Comparison of ENCODE assay signal across 9 cellular contexts in the genomic region with DNA sequence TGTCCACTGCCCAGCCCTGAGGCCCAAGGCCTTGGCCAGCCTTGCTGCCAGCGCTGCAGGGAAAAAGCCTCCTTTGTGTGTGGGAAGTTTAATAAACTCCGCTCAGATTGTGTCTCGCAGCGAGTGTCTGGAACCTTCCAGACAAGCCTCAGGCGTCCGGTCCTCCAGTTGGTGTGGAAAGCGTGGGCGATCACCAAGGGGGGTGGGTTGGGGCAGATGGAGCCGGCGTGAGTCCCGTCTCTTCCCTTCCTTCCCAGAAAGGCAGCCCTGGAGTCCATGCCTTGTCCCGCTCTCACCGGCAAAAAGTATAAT. TPM values are rescaled to one million over a fixed set of nuclear protein-coding genes. Genes with fewer than 3 reads are reported as not detected.
DNase-seq lines count a peak whose midpoint lies in the region; ATAC-seq and TF ChIP-seq lines count a peak whose summit lies in the region.
"Had no signal": no experiment of that assay in that cellular context is flagged by ENCODE, and none has a peak within 500 bp of the region (broad histone marks: within the 10 kb centered on the region; RNA-seq: fewer than 3 reads in every experiment).

No MANE protein-coding gene starts in this region.

- no peak overlapping the region for H2AK5ac ChIP-seq in H9 (ENCODE audit: insufficient read length, low read length)

- H2AFZ ChIP-seq in H9 (ENCODE audit: low read length): no peak overlapping the region
- H2AFZ ChIP-seq: PC-9 had no signal

- no peak overlapping the region for H3K4me2 ChIP-seq in H9 (ENCODE audit: insufficient read depth, insufficient read length, low read length)
- H3K4me2 ChIP-seq: PC-9 had no signal

- H3K9me3 ChIP-seq in H9 (ENCODE audit: control insufficient read depth, low read depth, low read length) (no peaks in the 10 kb centered on the region), breast epithelium (no peaks in the 10 kb centered on the region), upper lobe of right lung (no peaks in the 10 kb centered on the region)

- H3K27ac ChIP-seq in H9 (ENCODE audit: insufficient read length, low read depth, low read length) (no peak overlapping the region), breast epithelium (peak overlapping the region; percentile 74 to 75), upper lobe of right lung (no peak overlapping the region)
- H3K27ac ChIP-seq: PC-9 had no signal

- H2BK20ac ChIP-seq in H9 (ENCODE audit: low read depth, low read length, poor library complexity, severe bottlenecking): no peak overlapping the region

- no peak overlapping the region for H3K14ac ChIP-seq in H9 (ENCODE audit: insufficient read depth, low read length)

- H3K9me3 Mint-ChIP-seq in H9 (no peaks in the 10 kb centered on the region), neural crest cell (no peaks in the 10 kb centered on the region)

- H4K91ac ChIP-seq in H9 (ENCODE audit: insufficient read length, low read depth, low read length): no peak overlapping the region

- H3K4me3 ChIP-seq in breast epithelium: peak overlapping the region in 2 of 3 donors; percentile 18 to 53
- no peak overlapping the region for H3K4me3 ChIP-seq in upper lobe of right lung
- H3K4me3 ChIP-seq: PC-9 had no signal

- TF ChIP-seq POLR2A in breast epithelium (IDR thresholded peaks at IDR 0.05): no peak

- H3K36me3 ChIP-seq in breast epithelium (no peaks in the 10 kb centered on the region), upper lobe of right lung (peaks cover 8% of the 10 kb centered on the region)

- H3K27me3 Mint-ChIP-seq in H9 (ENCODE audit: low read depth) (no peaks in the 10 kb centered on the region), neural crest cell (ENCODE audit: low read depth) (no peaks in the 10 kb centered on the region)

- H3K4me1 Mint-ChIP-seq in H9 (peaks cover 31 to 39% of the 10 kb centered on the region in 2 experiments), neural crest cell (peaks cover 40% of the 10 kb centered on the region)

- H3K27me3 ChIP-seq in H9 (ENCODE audit: insufficient read depth, low read length) (no peaks in the 10 kb centered on the region), breast epithelium (no peaks in the 10 kb centered on the region), upper lobe of right lung (no peaks in the 10 kb centered on the region)

- H2BK12ac ChIP-seq in H9 (ENCODE audit: insufficient read length, low read depth, low read length): no peak overlapping the region

- ATAC-seq in HG03469 (IDR thresholded peaks at IDR 0.05; ENCODE audit: unreplicated experiment): no peak
- ATAC-seq in upper lobe of right lung: no peak

- no peak overlapping the region for H3K56ac ChIP-seq in H9 (ENCODE audit: insufficient read length, low read depth, low read length)

- TF ChIP-seq CTCF in H9 (conservative IDR thresholded peaks at IDR 0.05) (no peak), breast epithelium (IDR thresholded peaks at IDR 0.05) (no peak), neural crest cell (conservative IDR thresholded peaks at IDR 0.05) (no peak), upper lobe of right lung (IDR thresholded peaks at IDR 0.05) (no peak)

- H3K18ac ChIP-seq in H9 (ENCODE audit: insufficient read length, low read depth, low read length): no peak overlapping the region

- H3T11ph ChIP-seq in H9 (ENCODE audit: low read length): no peak overlapping the region

- H2BK5ac ChIP-seq in H9 (ENCODE audit: insufficient read length, low read length): no peak overlapping the region

- no peaks in the 10 kb centered on the region for H3K4me1 ChIP-seq in H9 (ENCODE audit: insufficient read depth, low read length)
- peaks cover 19 to 29% of the 10 kb centered on the region in 2 donors for H3K4me1 ChIP-seq in breast epithelium
- peaks cover 66% of the 10 kb centered on the region for H3K4me1 ChIP-seq in upper lobe of right lung

- peaks cover 14% of the 10 kb centered on the region for H3K23me2 ChIP-seq in H9 (ENCODE audit: insufficient read length, low read depth, low read length, poor library complexity, severe bottlenecking)

- peaks cover 8 to 29% (median 27%) of the 10 kb centered on the region in 3 experiments for H3K36me3 Mint-ChIP-seq in H9 (ENCODE audit: insufficient read depth in 1 of 3, low read depth in 3 of 3)
- H3K36me3 Mint-ChIP-seq in neural crest cell (ENCODE audit: low read depth): peaks cover 2% of the 10 kb centered on the region

- no peak overlapping the region for H4K8ac ChIP-seq in H9 (replicated peaks; ENCODE audit: insufficient read length, low read depth, low read length)

- WGBS in H9 (ENCODE audit: extremely low coverage, insufficient read length, low lambda C conversion rate): no CpG with 5 or more reads among the region's 13 CpGs

- peaks cover 44% of the 10 kb centered on the region; the same call in 1 of the 2 replicates for H3K79me2 ChIP-seq in H9 (ENCODE audit: insufficient read depth, low read length)

- no peak overlapping the region for H4K5ac ChIP-seq in H9 (ENCODE audit: insufficient read length, low read depth, low read length)

- H3K9ac ChIP-seq in H9 (ENCODE audit: extremely low read depth, insufficient read length, low read length): no peak overlapping the region

- no peak overlapping the region for H2BK120ac ChIP-seq in H9 (ENCODE audit: low read depth, low read length, poor library complexity, severe bottlenecking)

- peak overlapping the region in 2 of 3 experiments; percentile 70 to 76; a peak in 3 of 7 replicates for H3K27ac Mint-ChIP-seq in H9
- H3K27ac Mint-ChIP-seq in neural crest cell (ENCODE audit: unreplicated experiment): no peak overlapping the region

- H2BK15ac ChIP-seq in H9 (ENCODE audit: low read depth, low read length): no peak overlapping the region

- peaks cover 4% of the 10 kb centered on the region for H4K20me1 ChIP-seq in H9 (ENCODE audit: control insufficient read depth, insufficient read depth, insufficient read length)

- H3K4me3 Mint-ChIP-seq in H9: no peak overlapping the region
- peak overlapping the region; percentile 72 for H3K4me3 Mint-ChIP-seq in neural crest cell

- intact Hi-C loops in breast epithelium (cut with DNase I; ENCODE audit: low total_unique reads) (loop anchor here (10.0 kb wide), 1 partner anchor 315 kb away; a partner anchor contains a TSS), upper lobe of right lung (cut with DNase I) (no loop called here)

- no peak overlapping the region for H3K23ac ChIP-seq in H9 (ENCODE audit: insufficient read length, low read depth, low read length)

- DNase-seq in H9: no peak
- DNase-seq in breast epithelium (ENCODE audit: low spot score in 2 of 2): no peak
- DNase-seq in neural crest cell (ENCODE audit: low read depth, low spot score): no peak
- no peak for DNase-seq in upper lobe of right lung
- no peak for DNase-seq in DMS53 treated with DMSO at 0.1 percent for 48 hours (lab: John Stamatoyannopoulos, UW; ENCODE audit: unreplicated experiment)
- DNase-seq: NCI-H187, occipital lobe, PC-9 had no signal

- no peak overlapping the region for H3K4ac ChIP-seq in H9 (ENCODE audit: low read depth, low read length)

- peaks cover 14% of the 10 kb centered on the region for H3K79me1 ChIP-seq in H9 (ENCODE audit: insufficient read depth, low read depth, low read length, poor library complexity, severe bottlenecking)

RNA-seq across cellular contexts. Expression of a gene that starts 4.6 kb away (rescaled TPM):
- total RNA-seq in H9 (2021) (74.3 and 75.5 TPM in 2 replicates), breast epithelium (10 to 100 TPM; 32.8 to 55.0 (median 52.1) TPM), neural crest cell (55.8 and 60.2 TPM in 2 replicates), upper lobe of right lung (51.8 TPM)

RNA-seq across cellular contexts. Expression of a gene that starts 27.6 kb away (rescaled TPM):
- total RNA-seq in H9 (2021) (25.6 and 28.4 TPM in 2 replicates), breast epithelium (1 to 10 TPM in 1 of 3 donors, under 1 TPM in 1, not detected in 1; 0.98 to 4.8 TPM), neural crest cell (26.2 and 27.1 TPM in 2 replicates), upper lobe of right lung (1.0 TPM)

RNA-seq across cellular contexts. Expression of a gene that starts 31.4 kb away (rescaled TPM):
- 179 and 191 TPM in 2 replicates for total RNA-seq in H9 (2021)
- total RNA-seq in breast epithelium: 10 to 100 TPM; 47.6 to 64.9 (median 61.3) TPM
- 140 and 141 TPM in 2 replicates for total RNA-seq in neural crest cell
- 126 TPM for total RNA-seq in upper lobe of right lung

RNA-seq across cellular contexts. Expression of a gene that starts 36.1 kb away (rescaled TPM):
- 41.3 and 46.3 TPM in 2 replicates for total RNA-seq in H9 (2021)
- 10 to 100 TPM; 15.4 to 63.3 (median 43.9) TPM for total RNA-seq in breast epithelium
- 28.0 and 32.5 TPM in 2 replicates for total RNA-seq in neural crest cell
- total RNA-seq in upper lobe of right lung: 125 TPM

RNA-seq across cellular contexts. Expression of a gene that starts 38.2 kb away (rescaled TPM):
- total RNA-seq in H9 (2021) (286 and 300 TPM in 2 replicates), breast epithelium (10 to 100 TPM; 13.8 to 28.5 (median 22.4) TPM), neural crest cell (177 and 187 TPM in 2 replicates), upper lobe of right lung (135 TPM)

Comparison
In these comparisons a context has a peak if more than half of its experiments do, and no peak if none do; other contexts are left out.
1. H3K27ac ChIP-seq: peak in breast epithelium (2 of 2); none in H9 (single experiment) and upper lobe of right lung (single experiment).